ENCODE assay signal across 8 cellular contexts in genomic region chr1:153626929-153627796, GRCh38. TPM values are rescaled to one million over a fixed set of nuclear protein-coding genes. Genes with fewer than 3 reads are reported as not detected.
DNase-seq lines count a peak whose midpoint lies in the region; ATAC-seq and TF ChIP-seq lines count a peak whose summit lies in the region.

Gene S100A13, minus strand, starts transcription at chr1:153627505. Its CDS starts 1,033 bp downstream, at chr1:153626472.

- H3K27ac Mint-ChIP-seq in brain: peak within 1 kb of the TSS; percentile 72 to 97 (median 90)

- peak; percentile 73 for TF ChIP-seq CTCF in AG09319 (IDR thresholded peaks at IDR 0.05; ENCODE audit: low read depth, low read length)
- peak; percentile 55 to 83 for TF ChIP-seq CTCF in brain (conservative IDR thresholded peaks at IDR 0.05)

- H3K4me3 Mint-ChIP-seq in brain: peak within 1 kb of the TSS; percentile 45 to 88 (median 81)

- peak; percentile 86 for DNase-seq in AG09319 (ENCODE audit: extremely low read depth, low read depth)
- peak; percentile 96 for DNase-seq in HCEC 1CT
- DNase-seq in NCI-H69 (lab: John Stamatoyannopoulos, UW): peak; percentile 96
- DNase-seq in iPS DF 4.7 (ENCODE audit: extremely low read depth, low spot score): peak; percentile 95
- DNase-seq in renal cortical epithelial cell (ENCODE audit: low read depth): peak; percentile 93

- ATAC-seq in GM21717 (IDR thresholded peaks at IDR 0.05; ENCODE audit: unreplicated experiment): no peak
- no peak for ATAC-seq in HG03175 (IDR thresholded peaks at IDR 0.05; ENCODE audit: unreplicated experiment)

- peaks cover 4% of the 10 kb centered on the region for H3K27me3 Mint-ChIP-seq in brain

- H3K4me1 Mint-ChIP-seq in brain: peaks cover 42% of the 10 kb centered on the region

- no peaks in the 10 kb centered on the region for H3K36me3 Mint-ChIP-seq in brain

- H3K9me3 Mint-ChIP-seq in brain: no peaks in the 10 kb centered on the region

RNA-seq across cellular contexts. Expression of gene S100A13, which starts in this region (rescaled TPM):
- polyA plus RNA-seq in brain (ENCODE audit: insufficient read depth, low read depth, low replicate concordance): 198 TPM
- total RNA-seq in renal cortical epithelial cell: 95.6 and 246 TPM in 2 replicates
